Comparison of ENCODE assay signal across 33 cellular contexts in the genomic region with DNA sequence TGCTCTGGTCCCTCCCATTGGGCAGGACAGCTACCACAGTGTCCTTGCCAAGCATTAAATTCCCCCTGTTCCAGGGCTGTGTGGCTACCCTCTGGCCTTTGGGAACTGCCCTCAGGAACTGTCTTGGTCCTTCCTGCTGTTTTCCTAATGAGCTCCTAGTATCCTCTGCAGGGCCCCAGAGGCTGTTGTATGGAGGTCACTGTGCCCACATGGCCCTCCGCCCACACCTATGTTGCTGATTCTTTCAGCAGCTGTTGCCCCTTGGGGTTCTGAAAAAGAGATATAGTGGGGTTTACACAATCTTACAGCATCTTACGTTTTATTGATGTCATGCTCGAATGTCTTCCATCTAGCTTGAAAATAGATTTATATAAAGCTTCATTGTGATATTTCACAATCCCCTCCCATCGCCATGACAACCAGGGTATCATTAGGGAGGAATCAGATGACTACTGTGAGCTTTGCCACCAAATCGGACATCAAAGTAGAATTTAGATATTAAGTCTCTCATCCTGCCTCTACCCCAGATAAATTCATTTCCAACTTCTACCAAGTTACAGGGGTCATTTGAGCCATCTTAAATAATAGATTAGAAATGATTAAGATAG.
DNase-seq lines count a peak whose midpoint lies in the region; ATAC-seq, FAIRE-seq and TF ChIP-seq lines count a peak whose summit lies in the region.
"Had no signal": no experiment of that assay in that cellular context is flagged by ENCODE, and none has a peak within 500 bp of the region (broad histone marks: within the 10 kb centered on the region; RNA-seq: fewer than 3 reads in every experiment).

No MANE protein-coding gene starts in this region.

- H3K4me1 ChIP-seq in A673 (ENCODE audit: insufficient read depth, low read length, poor library complexity, severe bottlenecking) (no peaks in the 10 kb centered on the region), IMR-90 (ENCODE audit: control insufficient read depth, insufficient read depth, low read length) (peaks cover 18% of the 10 kb centered on the region), endodermal cell (ENCODE audit: control insufficient read depth, insufficient read depth, low read length) (no peaks in the 10 kb centered on the region), pancreas (no peaks in the 10 kb centered on the region), colonic mucosa (peaks cover 3% of the 10 kb centered on the region), HAP-1 (peaks cover 1% of the 10 kb centered on the region; the same call in 1 of the 2 replicates)
- H3K4me1 ChIP-seq: foreskin keratinocyte, left lung, upper lobe of right lung had no signal

- TF ChIP-seq POLR2A in IMR-90 (IDR thresholded peaks at IDR 0.05; ENCODE audit: low read depth, low read length), result no peak

- H3K36me3 ChIP-seq in A673 (ENCODE audit: insufficient read depth, low read length, poor library complexity, severe bottlenecking), result no peaks in the 10 kb centered on the region
- H3K36me3 ChIP-seq in IMR-90 (ENCODE audit: control insufficient read depth, insufficient read depth, low read length), result no peaks in the 10 kb centered on the region
- H3K36me3 ChIP-seq in endodermal cell (ENCODE audit: control insufficient read depth, insufficient read depth, low read length), result no peaks in the 10 kb centered on the region
- no peaks in the 10 kb centered on the region for H3K36me3 ChIP-seq in pancreas
- no peaks in the 10 kb centered on the region for H3K36me3 ChIP-seq in colonic mucosa
- no peaks in the 10 kb centered on the region for H3K36me3 ChIP-seq in HAP-1 (replicated peaks)
- H3K36me3 ChIP-seq: BLaER1 treated with 17β-estradiol and CSF1 and Interleukin-3, amounts not matched to agents 10 nM and 100 nM; left lung; upper lobe of right lung had no signal

- in situ Hi-C loops in IMR-90 (cut with MboI; ENCODE audit: low sequenced_read_pairs), result no loop called here
- in situ Hi-C loops in HAP-1 (cut with MboI; ENCODE audit: low sequenced_read_pairs), result no loop called here

- CTCF ChIA-PET in A673 (lab: Charles Lee), result no interaction called here
- CTCF ChIA-PET in IMR-90 (lab: Yijun Ruan, JAX), result no interaction called here

- H2BK120ac ChIP-seq in IMR-90 (ENCODE audit: low read depth, low read length), result no peak overlapping the region

- H3K4me3 ChIP-seq in A673 (ENCODE audit: low read depth, low read length, poor library complexity, severe bottlenecking), result no peak overlapping the region
- H3K4me3 ChIP-seq in IMR-90 (ENCODE audit: insufficient read depth, low read depth, low read length), result no peak overlapping the region
- H3K4me3 ChIP-seq in endodermal cell (ENCODE audit: low read length), result no peak overlapping the region
- no peak overlapping the region for H3K4me3 ChIP-seq in pancreas
- H3K4me3 ChIP-seq in colonic mucosa, result no peak overlapping the region
- H3K4me3 ChIP-seq in HAP-1, result no peak overlapping the region
- H3K4me3 ChIP-seq: BLaER1 treated with 17β-estradiol and CSF1 and Interleukin-3, amounts not matched to agents 10 nM and 100 nM; left lung; upper lobe of right lung had no signal

- POLR2A ChIA-PET in A673 (lab: Charles Lee; ENCODE audit: low non-redundant PET) (interaction anchor here (0.5 kb wide), 1 partner anchor 30 kb away, joined by 11 read pairs; no protein-coding TSS in a partner anchor), IMR-90 (lab: Charles Lee; ENCODE audit: unreplicated experiment) (no interaction called here)

- no peak for TF ChIP-seq RAD21 in IMR-90 (IDR thresholded peaks at IDR 0.05; ENCODE audit: low read length)

- ATAC-seq in IMR-90 (ENCODE audit: low read depth) (no peak), pancreas (no peak)
- ATAC-seq: activated naive CD8-positive, alpha-beta T cell treated with anti-CD3 and anti-CD28 coated beads, Interleukin-2, amount 50 U/mL, for 24 hours; activated T-cell treated with anti-CD3 and anti-CD28 coated beads, Interleukin-2, amount 50 U/mL, for 4 hours; foreskin keratinocyte; left lung; PC-3; upper lobe of right lung had no signal

- H3K4me3 Mint-ChIP-seq in endodermal cell, result no peak overlapping the region
- H3K4me3 Mint-ChIP-seq: activated naive CD8-positive, alpha-beta T cell treated with anti-CD3 and anti-CD28 coated beads, Interleukin-2, amount 50 U/mL, for 24 hours; activated T-cell treated with anti-CD3 and anti-CD28 coated beads, Interleukin-2, amount 50 U/mL, for 4 hours; H9; immature natural killer cell; naive B cell had no signal

- no peak for TF ChIP-seq CTCF in A673 (conservative IDR thresholded peaks at IDR 0.05; ENCODE audit: low read depth, low read length)
- TF ChIP-seq CTCF in IMR-90 (conservative IDR thresholded peaks at IDR 0.05; ENCODE audit: low read depth, low read length), result no peak
- TF ChIP-seq CTCF in endodermal cell (conservative IDR thresholded peaks at IDR 0.05), result no peak
- no peak for TF ChIP-seq CTCF in pancreas (IDR thresholded peaks at IDR 0.05)
- no peak for TF ChIP-seq CTCF in colonic mucosa (IDR thresholded peaks at IDR 0.05)

- H3K4me2 ChIP-seq in IMR-90 (ENCODE audit: low read depth, low read length), result no peak overlapping the region

- H3K9me3 ChIP-seq in A673 (ENCODE audit: low read depth, low read length, poor library complexity, severe bottlenecking) (no peaks in the 10 kb centered on the region), IMR-90 (ENCODE audit: control insufficient read depth, insufficient read depth, low read length) (no peaks in the 10 kb centered on the region), endodermal cell (ENCODE audit: control insufficient read depth, low read length) (no peaks in the 10 kb centered on the region), pancreas (no peaks in the 10 kb centered on the region), colonic mucosa (no peaks in the 10 kb centered on the region), HAP-1 (no peaks in the 10 kb centered on the region)
- H3K9me3 ChIP-seq: BLaER1 treated with 17β-estradiol and CSF1 and Interleukin-3, amounts not matched to agents 10 nM and 100 nM; left lung; upper lobe of right lung had no signal

- BruUV-seq in A673 (replicated peaks; lab: Mats Ljungman, UMichigan), result no TSS peak
- no TSS peak for BruUV-seq in IMR-90 (replicated peaks; lab: Mats Ljungman, UMichigan)

- no peaks in the 10 kb centered on the region for H3K4me1 Mint-ChIP-seq in endodermal cell
- H3K4me1 Mint-ChIP-seq: activated naive CD8-positive, alpha-beta T cell treated with anti-CD3 and anti-CD28 coated beads, Interleukin-2, amount 50 U/mL, for 24 hours; immature natural killer cell; naive B cell had no signal

- H3K18ac ChIP-seq in IMR-90 (ENCODE audit: low read depth, low read length), result no peak overlapping the region

- no peak overlapping the region for H4K91ac ChIP-seq in IMR-90 (ENCODE audit: insufficient read depth, low read depth, low read length)

- H3K36me3 Mint-ChIP-seq in endodermal cell (ENCODE audit: low read depth), result no peaks in the 10 kb centered on the region
- H3K36me3 Mint-ChIP-seq: immature natural killer cell, naive B cell had no signal

- no peak overlapping the region for H2BK20ac ChIP-seq in IMR-90 (ENCODE audit: low read depth, low read length)

- H3K27me3 Mint-ChIP-seq in endodermal cell (ENCODE audit: insufficient read depth), result no peaks in the 10 kb centered on the region

- peaks cover 17% of the 10 kb centered on the region for H3K9me1 ChIP-seq in IMR-90 (ENCODE audit: insufficient read depth, low read length)

- no peak overlapping the region for H3K4ac ChIP-seq in IMR-90 (ENCODE audit: low read depth, low read length)

- peaks cover 3 to 14% of the 10 kb centered on the region in 2 experiments; a peak in 2 of 4 replicates for H3K79me1 ChIP-seq in IMR-90 (ENCODE audit: low read depth in 1 of 2, low read length in 2 of 2)

- H2AK9ac ChIP-seq in IMR-90 (replicated peaks; ENCODE audit: low read depth, low read length, poor library complexity), result peak overlapping the region; percentile 25

- H3K56ac ChIP-seq in IMR-90 (ENCODE audit: extremely low read depth, insufficient read depth, low read length), result no peak overlapping the region

- H3K27me3 ChIP-seq in A673 (replicated peaks; ENCODE audit: insufficient read depth, low read depth, low read length, poor library complexity), result peaks cover 12% of the 10 kb centered on the region
- H3K27me3 ChIP-seq in IMR-90 (ENCODE audit: control insufficient read depth, insufficient read depth, low read length), result no peaks in the 10 kb centered on the region
- H3K27me3 ChIP-seq in endodermal cell (ENCODE audit: control insufficient read depth, insufficient read depth, low read length, poor library complexity, severe bottlenecking), result no peaks in the 10 kb centered on the region
- H3K27me3 ChIP-seq in pancreas, result no peaks in the 10 kb centered on the region
- H3K27me3 ChIP-seq in colonic mucosa, result no peaks in the 10 kb centered on the region
- no peaks in the 10 kb centered on the region for H3K27me3 ChIP-seq in HAP-1 (ENCODE audit: low read depth)
- H3K27me3 ChIP-seq: BLaER1 treated with 17β-estradiol and CSF1 and Interleukin-3, amounts not matched to agents 10 nM and 100 nM; foreskin keratinocyte; left lung; upper lobe of right lung had no signal

- H4K8ac ChIP-seq in IMR-90 (ENCODE audit: low read depth in 2 of 2, low read length in 2 of 2), result no peak overlapping the region

- H3K27ac Mint-ChIP-seq in endodermal cell, result no peak overlapping the region
- H3K27ac Mint-ChIP-seq: activated naive CD8-positive, alpha-beta T cell treated with anti-CD3 and anti-CD28 coated beads, Interleukin-2, amount 50 U/mL, for 24 hours; H9; immature natural killer cell; naive B cell had no signal

- H2AFZ ChIP-seq in IMR-90 (replicated peaks; ENCODE audit: low read length, poor library complexity), result no peak overlapping the region

- intact Hi-C loops in A673 (cut with micrococcal nuclease; ENCODE audit: unreplicated experiment) (no loop called here), IMR-90 (cut with micrococcal nuclease) (no loop called here), pancreas (cut with DNase I) (no loop called here), colonic mucosa (cut with DNase I) (no loop called here)

- H4K5ac ChIP-seq in IMR-90 (ENCODE audit: low read depth, low read length), result no peak overlapping the region

- DNase-seq in A673 (ENCODE audit: low spot score) (peak; percentile 12), IMR-90 (no peak), endodermal cell (peak; percentile 36), myocyte (ENCODE audit: low read depth) (peak; percentile 35), pancreas (no peak), colonic mucosa (no peak), NCI-H2081 (lab: John Stamatoyannopoulos, UW) (no peak), HAP-1 (ENCODE audit: low spot score in 2 of 2) (no peak)
- DNase-seq: activated CD4-positive, alpha-beta T cell treated with anti-CD3 and anti-CD28 coated beads for 48 hours; activated naive CD8-positive, alpha-beta T cell treated with anti-CD3 and anti-CD28 coated beads, Interleukin-2, amount 50 U/mL, for 24 hours; activated T-cell treated with anti-CD3 and anti-CD28 coated beads, Interleukin-2, amount 50 U/mL, for 4 hours; COR-L47; DMS53; foreskin keratinocyte; GDM1; H9; immature natural killer cell; KBM-7; left lung; naive B cell; NCI-H1417 treated with DMSO at 0.1 percent for 48 hours; NCI-H510A; NK-92 treated with Interleukin-12 subunit alpha and Interleukin-12 subunit beta, amount 100 ng/mL, for 24 hours; occipital lobe; PC-3; SHP77; stimulated activated CD4-positive, alpha-beta T cell treated with anti-CD3 and anti-CD28 coated beads, Interleukin-2, amount 100 ng/mL, for 48 hours; substantia nigra; upper lobe of right lung had no signal

- H3K23ac ChIP-seq in IMR-90 (ENCODE audit: low read depth, low read length), result no peak overlapping the region

- dilution Hi-C loops in IMR-90 (cut with HindIII; ENCODE audit: low sequenced_read_pairs, unreplicated experiment), result no loop called here

- no CpG with 5 or more reads among the region's 5 CpGs for WGBS in IMR-90 (ENCODE audit: extremely low coverage in 2 of 2, insufficient read length in 1 of 2), 2 experiments
- WGBS in endodermal cell (ENCODE audit: insufficient coverage in 1 of 2, insufficient read length in 1 of 2), 2 experiments, result 69 to 87% methylated on average over 3 to 5 of the region's 5 CpGs
- WGBS in pancreas, 2 donors, result 62 to 74% methylated on average over 5 of the region's 5 CpGs

- 0 out of 2 replicates have a peak, but pooled peaks cover 3% of the 10 kb centered on the region for H4K20me1 ChIP-seq in IMR-90 (ENCODE audit: insufficient read depth, low read length)
- H4K20me1 ChIP-seq: BLaER1 treated with 17β-estradiol and CSF1 and Interleukin-3, amounts not matched to agents 10 nM and 100 nM had no signal

- no peak overlapping the region for H2AK5ac ChIP-seq in IMR-90 (ENCODE audit: low read depth, low read length)

- no peak overlapping the region for H3K9ac ChIP-seq in IMR-90 (ENCODE audit: low read depth, low read length)
- H3K9ac ChIP-seq in endodermal cell (ENCODE audit: extremely low read depth, low read length, poor library complexity, severe bottlenecking), result no peak overlapping the region
- no peak overlapping the region for H3K9ac ChIP-seq in colonic mucosa (ENCODE audit: low read depth in 2 of 2, low read length in 2 of 2)
- H3K9ac ChIP-seq: BLaER1 treated with 17β-estradiol and CSF1 and Interleukin-3, amounts not matched to agents 10 nM and 100 nM had no signal

- no peaks in the 10 kb centered on the region for H3K9me3 Mint-ChIP-seq in endodermal cell
- H3K9me3 Mint-ChIP-seq: activated naive CD8-positive, alpha-beta T cell treated with anti-CD3 and anti-CD28 coated beads, Interleukin-2, amount 50 U/mL, for 24 hours; activated T-cell treated with anti-CD3 and anti-CD28 coated beads, Interleukin-2, amount 50 U/mL, for 4 hours; H9; immature natural killer cell had no signal

- FAIRE-seq in pancreas (lab: Jason Lieb, UNC), result no peak
- FAIRE-seq: GM19239 had no signal

- H3K27ac ChIP-seq in A673 (ENCODE audit: low read depth, low read length, poor library complexity, severe bottlenecking) (no peak overlapping the region), IMR-90 (ENCODE audit: insufficient read depth, low read length) (no peak overlapping the region), endodermal cell (ENCODE audit: low read depth, low read length) (no peak overlapping the region), pancreas (no peak overlapping the region), colonic mucosa (no peak overlapping the region)
- H3K27ac ChIP-seq: BLaER1 treated with 17β-estradiol and CSF1 and Interleukin-3, amounts not matched to agents 10 nM and 100 nM; epithelial cell of prostate; foreskin keratinocyte; left lung; upper lobe of right lung; VCaP had no signal

- no peak overlapping the region for H2BK5ac ChIP-seq in IMR-90 (ENCODE audit: low read depth, low read length, poor library complexity, severe bottlenecking)

- no peak overlapping the region for H3K14ac ChIP-seq in IMR-90 (replicated peaks; ENCODE audit: low read depth, low read length)

- no peak overlapping the region; the same call in 2 of the 3 replicates for H2BK15ac ChIP-seq in IMR-90 (ENCODE audit: low read depth, low read length)

Comparison
In these comparisons a context has a peak if more than half of its experiments do, and no peak if none do; other contexts are left out.
1. DNase-seq: peak in A673 (single experiment), endodermal cell (single experiment) and myocyte (single experiment); none in IMR-90 (single experiment), pancreas (0 of 6), colonic mucosa (single experiment), NCI-H2081 (0 of 2) and HAP-1 (0 of 2).